ENCODE assay signal across 20 cellular contexts in genomic region chr12:107109726-107110518, GRCh38. TPM values are rescaled to one million over a fixed set of nuclear protein-coding genes. Genes with fewer than 3 reads are reported as not detected.
DNase-seq lines count a peak whose midpoint lies in the region; ATAC-seq, FAIRE-seq and TF ChIP-seq lines count a peak whose summit lies in the region.
"Had no signal": no experiment of that assay in that cellular context is flagged by ENCODE, and none has a peak within 500 bp of the region (broad histone marks: within the 10 kb centered on the region; RNA-seq: fewer than 3 reads in every experiment).

No MANE protein-coding gene starts in this region.

- H3K18ac ChIP-seq in H1 (ENCODE audit: extremely low read depth, low read length), result no peak overlapping the region

- CTCF ChIA-PET in H1 (lab: Charles Lee; ENCODE audit: partially characterized antibody), result interaction anchor here (1.1 to 1.9 kb wide), 3 partner anchors 22 to 497 kb away, joined by 3 to 5 read pairs (median 3); no protein-coding TSS in a partner anchor

- H4K91ac ChIP-seq in H1 (replicated peaks; ENCODE audit: insufficient read length, low read length), result no peak overlapping the region

- no peak for TF ChIP-seq RAD21 in H1 (IDR thresholded peaks at IDR 0.05 in 1 of 2, conservative IDR thresholded peaks at IDR 0.05 in 1 of 2; ENCODE audit: low read depth in 2 of 2, low read length in 2 of 2)

- no peak overlapping the region for H3K4me2 ChIP-seq in H1 (ENCODE audit: insufficient read depth in 1 of 2, low read depth in 2 of 2, low read length in 2 of 2)

- H2BK12ac ChIP-seq in H1 (ENCODE audit: low read depth, low read length), result no peak overlapping the region

- H3K79me2 ChIP-seq in H1 (ENCODE audit: control insufficient read depth in 1 of 2, insufficient read depth in 2 of 2, low read length in 2 of 2), result no peaks in the 10 kb centered on the region

- 85% methylated on average over 12 of the region's 12 CpGs; no CpG with 5 or more reads in 1 of the 2 experiments for WGBS in H1 (ENCODE audit: extremely low coverage in 1 of 2, insufficient coverage in 1 of 2, insufficient read length in 1 of 2, insufficient replicate concordance in 2 of 2, low coverage in 1 of 2, low lambda C conversion rate in 2 of 2, missing lambda C conversion rate in 1 of 2), 2 experiments

- no peak overlapping the region for H2BK120ac ChIP-seq in H1 (replicated peaks; ENCODE audit: low read depth, low read length)

- H3K56ac ChIP-seq in H1 (replicated peaks; ENCODE audit: insufficient read length, low read depth, low read length), result no peak overlapping the region

- no peak overlapping the region for H2BK20ac ChIP-seq in H1 (ENCODE audit: low read length)

- H3K9me3 ChIP-seq in right atrium auricular region (no peaks in the 10 kb centered on the region), H1 (ENCODE audit: insufficient read depth in 2 of 2, low read depth in 1 of 2, low read length in 1 of 2) (no peaks in the 10 kb centered on the region), mucosa of descending colon (no peaks in the 10 kb centered on the region)
- H3K9me3 ChIP-seq: BLaER1 treated with 17β-estradiol and CSF1 and Interleukin-3, amounts not matched to agents 10 nM and 100 nM; gastrocnemius medialis; stomach; upper lobe of right lung had no signal

- no peak overlapping the region for H3K27ac ChIP-seq in right atrium auricular region
- no peak overlapping the region for H3K27ac ChIP-seq in H1 (ENCODE audit: low read depth, low read length)
- H3K27ac ChIP-seq: BLaER1 treated with 17β-estradiol and CSF1 and Interleukin-3, amounts not matched to agents 10 nM and 100 nM; brain microvascular endothelial cell; gastrocnemius medialis; upper lobe of right lung had no signal

- no peak overlapping the region for H3K9ac ChIP-seq in H1 (replicated peaks in 1 of 4; ENCODE audit: extremely low read depth in 1 of 4, low read depth in 3 of 4, low read length in 3 of 4)
- H3K9ac ChIP-seq: BLaER1 treated with 17β-estradiol and CSF1 and Interleukin-3, amounts not matched to agents 10 nM and 100 nM had no signal

- H2AFZ ChIP-seq in H1 (ENCODE audit: low read length), result 0 out of 2 replicates have a peak overlapping the region, but pooled peaks have one; percentile 68

- no peak for TF ChIP-seq POLR2A in H1 (IDR thresholded peaks at IDR 0.05; ENCODE audit: control extremely low read depth in 1 of 2, low read depth in 2 of 2, low read length in 2 of 2)

- H2BK5ac ChIP-seq in H1 (ENCODE audit: low read depth, low read length), result no peak overlapping the region

- H2BK15ac ChIP-seq in H1 (ENCODE audit: low read length), result no peak overlapping the region

- DNase-seq in Right ventricle myocardium superior, result peak; percentile 42
- DNase-seq in right atrium auricular region (ENCODE audit: low spot score), result no peak
- DNase-seq in H1 (ENCODE audit: low read depth in 1 of 2, low spot score in 2 of 2), result no peak
- no peak for DNase-seq in mucosa of descending colon
- no peak for DNase-seq in SIG-M5 treated with dmso at 0.1 percent for 504 hours (lab: John Stamatoyannopoulos, UW; ENCODE audit: unreplicated experiment)
- DNase-seq in kidney tubule cell (ENCODE audit: low spot score), result no peak
- DNase-seq in hippocampal formation (lab: John Stamatoyannopoulos, UW), result no peak
- DNase-seq: activated CD4-positive, alpha-beta T cell treated with anti-CD3 and anti-CD28 coated beads for 48 hours; activated naive CD8-positive, alpha-beta T cell treated with anti-CD3 and anti-CD28 coated beads for 36 hours; brain microvascular endothelial cell; gastrocnemius medialis; NCI-H1417 treated with DMSO at 0.1 percent for 48 hours; NCI-H526; stomach; T-helper 1 cell; upper lobe of right lung had no signal

- POLR2A ChIA-PET in H1 (lab: Charles Lee; ENCODE audit: partially characterized antibody), result no interaction called here

- no peaks in the 10 kb centered on the region for H3K23me2 ChIP-seq in H1 (ENCODE audit: low read depth, low read length)

- no peak overlapping the region for H3K4ac ChIP-seq in H1 (replicated peaks; ENCODE audit: insufficient read length, low read depth, low read length)

- H3K4me3 ChIP-seq in right atrium auricular region (peak overlapping the region in 1 of 2 donors; percentile 3), H1 (ENCODE audit: extremely low read depth in 1 of 4, insufficient read depth in 2 of 4, low read depth in 3 of 4, low read length in 4 of 4) (no peak overlapping the region), mucosa of descending colon (no peak overlapping the region)
- H3K4me3 ChIP-seq: BLaER1 treated with 17β-estradiol and CSF1 and Interleukin-3, amounts not matched to agents 10 nM and 100 nM; gastrocnemius medialis; stomach; upper lobe of right lung had no signal

- H4K5ac ChIP-seq in H1 (ENCODE audit: insufficient read length, low read depth, low read length), result no peak overlapping the region

- intact Hi-C loops in Right ventricle myocardium superior (cut with DNase I), result no loop called here
- intact Hi-C loops in mucosa of descending colon (cut with DNase I, micrococcal nuclease), result no loop called here

- no peaks in the 10 kb centered on the region for H3K79me1 ChIP-seq in H1 (ENCODE audit: low read depth, low read length)

- no peak overlapping the region for H3K14ac ChIP-seq in H1 (ENCODE audit: insufficient read length)

- no peak for TF ChIP-seq CTCF in right atrium auricular region (IDR thresholded peaks at IDR 0.05)
- TF ChIP-seq CTCF in H1 (IDR thresholded peaks at IDR 0.05; ENCODE audit: control extremely low read depth in 1 of 3, insufficient read depth in 1 of 3, low read depth in 1 of 3, low read length in 3 of 3), result no peak
- TF ChIP-seq CTCF in mucosa of descending colon (IDR thresholded peaks at IDR 0.05), result no peak

- H3K4me1 ChIP-seq in right atrium auricular region (no peaks in the 10 kb centered on the region), H1 (replicated peaks in 1 of 4; ENCODE audit: control insufficient read depth in 3 of 4, insufficient read depth in 4 of 4, low read length in 3 of 4) (no peaks in the 10 kb centered on the region), mucosa of descending colon (ENCODE audit: low read depth) (peaks cover 7% of the 10 kb centered on the region)
- H3K4me1 ChIP-seq: gastrocnemius medialis had no signal

- H2AK5ac ChIP-seq in H1 (ENCODE audit: low read depth, low read length), result no peak overlapping the region

- H3K36me3 ChIP-seq in right atrium auricular region (no peaks in the 10 kb centered on the region), H1 (ENCODE audit: control insufficient read depth in 2 of 4, insufficient read depth in 4 of 4, low read length in 3 of 4) (no peaks in the 10 kb centered on the region), mucosa of descending colon (ENCODE audit: low read depth) (no peaks in the 10 kb centered on the region)
- H3K36me3 ChIP-seq: BLaER1 treated with 17β-estradiol and CSF1 and Interleukin-3, amounts not matched to agents 10 nM and 100 nM; brain microvascular endothelial cell; gastrocnemius medialis; stomach; upper lobe of right lung had no signal

- H4K8ac ChIP-seq in H1 (ENCODE audit: extremely low read depth, insufficient read depth, low read length), result no peak overlapping the region

- TF ChIP-seq EP300 in H1 (IDR thresholded peaks at IDR 0.05; ENCODE audit: borderline replicate concordance in 1 of 2, low read depth in 2 of 2, low read length in 2 of 2), result no peak

- H3K27me3 ChIP-seq in right atrium auricular region, result no peaks in the 10 kb centered on the region
- H3K27me3 ChIP-seq in H1 (replicated peaks in 1 of 4; ENCODE audit: control insufficient read depth in 3 of 4, extremely low read depth in 1 of 4, insufficient read depth in 3 of 4, low read length in 3 of 4), result no peaks in the 10 kb centered on the region
- H3K27me3 ChIP-seq: BLaER1 treated with 17β-estradiol and CSF1 and Interleukin-3, amounts not matched to agents 10 nM and 100 nM; gastrocnemius medialis; stomach; upper lobe of right lung had no signal

- FAIRE-seq in H1 (lab: Jason Lieb, UNC), result no peak
- FAIRE-seq: A204.1, endothelial cell of umbilical vein had no signal

- H3K23ac ChIP-seq in H1 (ENCODE audit: insufficient read length), result no peak overlapping the region

- peak; percentile 41 for ATAC-seq in Right ventricle myocardium superior (ENCODE audit: poor library complexity)
- ATAC-seq in mucosa of descending colon, result peak; percentile 16
- ATAC-seq in GM21723 (IDR thresholded peaks at IDR 0.05; ENCODE audit: unreplicated experiment), result no peak
- ATAC-seq: gastrocnemius medialis, upper lobe of right lung had no signal

- H4K20me1 ChIP-seq in H1 (replicated peaks in 1 of 2; ENCODE audit: control insufficient read depth in 1 of 2, insufficient read depth in 2 of 2, low read length in 2 of 2), result no peaks in the 10 kb centered on the region
- H4K20me1 ChIP-seq: BLaER1 treated with 17β-estradiol and CSF1 and Interleukin-3, amounts not matched to agents 10 nM and 100 nM had no signal

TF ChIP-seq in H1, 55 proteins besides CTCF, POLR2A, EP300 and RAD21 (continues in another document):
- TF ChIP-seq NANOG (IDR thresholded peaks at IDR 0.05; ENCODE audit: insufficient read depth, low read depth, low read length, poor library complexity, severe bottlenecking) (no peak), CTBP2 (IDR thresholded peaks at IDR 0.05; ENCODE audit: borderline replicate concordance, insufficient read depth, insufficient read length, low read length) (no peak), KDM1A (IDR thresholded peaks at IDR 0.05; ENCODE audit: borderline replicate concordance, low read length) (no peak), RFX5 (IDR thresholded peaks at IDR 0.05; ENCODE audit: borderline replicate concordance, low read depth, low read length) (no peak), YY1 (IDR thresholded peaks at IDR 0.05; ENCODE audit: low read depth, low read length) (no peak), TEAD4 (IDR thresholded peaks at IDR 0.05; ENCODE audit: low read depth, low read length) (no peak), ZNF274 (IDR thresholded peaks at IDR 0.05; ENCODE audit: borderline replicate concordance, extremely low read depth, low read length) (no peak), GABPA (IDR thresholded peaks at IDR 0.05; ENCODE audit: borderline replicate concordance, insufficient read depth, low read length) (no peak)

RNA-seq across cellular contexts. Expression of gene CRY1, which starts 16.6 kb away (rescaled TPM):
- total RNA-seq in Right ventricle myocardium superior, result 8.0 TPM
- 10 to 100 TPM; 16.2 to 23.7 TPM for total RNA-seq in right atrium auricular region
- total RNA-seq in H1 (2021; fragmentation: NEBNext Ultra II Directional; extraction: Animal tissue kit (Norgen Biotek cat#: 25700)), result 25.1 TPM in 2 replicates
- 13.6 and 20.4 TPM in 2 replicates for polyA plus RNA-seq in H1 (2011; rRNA removed)
- 9.9 TPM for polyA plus RNA-seq in H1 (2011; cell fraction: cytosol; rRNA removed)
- polyA plus RNA-seq in H1 (2011; cell fraction: nucleus; rRNA removed), result 13.8 TPM
- polyA plus RNA-seq in H1 (2012, experiment 1 of 2), result 10.0 to 10.6 TPM (median 10.3 TPM) in 4 replicates
- polyA plus RNA-seq in H1 (2012, experiment 2 of 2), result 2.0 TPM
- polyA plus RNA-seq in H1 (2013, experiment 1 of 2), result 15.1 TPM
- 14.4 TPM for polyA plus RNA-seq in H1 (2013, experiment 2 of 2)
- 8.5 and 9.7 TPM in 2 replicates for polyA minus RNA-seq in H1 (2011; rRNA and poly(A)+ RNA removed)
- polyA minus RNA-seq in H1 (2011; cell fraction: cytosol; rRNA and poly(A)+ RNA removed), result 12.1 TPM
- 21.3 TPM for polyA minus RNA-seq in H1 (2011; cell fraction: nucleus; rRNA and poly(A)+ RNA removed)
- total RNA-seq in mucosa of descending colon, result 10 to 100 TPM; 11.4 to 22.8 (median 15.5) TPM
